ENCODE assay signal across 8 cellular contexts in the genomic region with DNA sequence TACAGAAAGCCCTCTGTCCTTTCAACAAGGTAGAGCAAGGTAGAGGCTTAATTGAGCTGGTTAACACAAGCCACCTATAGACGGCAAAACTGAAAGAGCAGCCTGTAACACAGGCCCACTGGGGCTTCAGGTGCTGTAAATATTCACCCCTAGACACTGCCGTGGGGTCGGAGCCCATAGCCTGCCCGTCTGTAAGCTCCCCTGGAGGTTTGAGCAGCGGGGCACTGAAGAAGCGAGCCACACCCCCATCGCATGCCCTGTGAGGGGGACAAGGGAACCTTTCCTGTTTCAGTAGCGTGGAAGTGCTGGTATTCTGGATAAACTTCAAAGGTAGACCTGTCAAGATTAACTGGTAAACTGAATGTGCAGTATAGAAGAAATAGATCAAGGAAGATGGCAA.
"Had no signal": no experiment of that assay in that cellular context is flagged by ENCODE, and none has a peak within 500 bp of the region (broad histone marks: within the 10 kb centered on the region; RNA-seq: fewer than 3 reads in every experiment).

No MANE protein-coding gene starts in this region.

- H3K4me1 Mint-ChIP-seq: IgD-negative memory B cell had no signal

- H3K36me3 Mint-ChIP-seq: IgD-negative memory B cell had no signal

- H3K27ac Mint-ChIP-seq: H9, IgD-negative memory B cell had no signal

- H3K4me3 Mint-ChIP-seq: H9, IgD-negative memory B cell had no signal

- DNase-seq: GOT3, H9, HCEC 1CT, KBM-7 had no signal

- H3K27me3 Mint-ChIP-seq: IgD-negative memory B cell had no signal

- H3K27ac ChIP-seq: HL-60 had no signal

- ATAC-seq: HepG2 had no signal

- FAIRE-seq: H54, HepG2 had no signal
